In genomic region chr11:120954381-120954780, GRCh38 we compare ENCODE assay signal across 20 cellular contexts.
DNase-seq lines count a peak whose midpoint lies in the region; ATAC-seq and TF ChIP-seq lines count a peak whose summit lies in the region.
"Had no signal": no experiment of that assay in that cellular context is flagged by ENCODE, and none has a peak within 500 bp of the region (broad histone marks: within the 10 kb centered on the region; RNA-seq: fewer than 3 reads in every experiment).

No MANE protein-coding gene starts in this region.

- no peak overlapping the region for H2BK15ac ChIP-seq in neuronal stem cell (ENCODE audit: low read length)

- DNase-seq in left cardiac atrium (no peak), Right ventricle myocardium superior (no peak), natural killer cell (peak; percentile 29), immature natural killer cell (peak; percentile 40 to 58 (median 51)), neuronal stem cell (ENCODE audit: low spot score) (no peak), NCI-H774 (lab: John Stamatoyannopoulos, UW) (no peak)
- DNase-seq in natural killer cell treated with Interleukin-12 subunit alpha and Interleukin-12 subunit beta and Interleukin-15 and Interleukin-18, amount 100 ng/mL, for 72 hours (ENCODE audit: low spot score) = no peak
- DNase-seq in stimulated activated CD4-positive, alpha-beta T cell treated with anti-CD3 and anti-CD28 coated beads, Interleukin-12 subunit alpha, Interleukin-12 subunit beta, amount 100 ng/mL, for 4 hours = no peak
- DNase-seq: AML-193; Caco-2; Calu3; CD4-positive, alpha-beta T cell; CD8-positive, alpha-beta T cell; DMS79 treated with DMSO at 0.1 percent for 48 hours; GF-D8 had no signal

- no peaks in the 10 kb centered on the region for H3K79me1 ChIP-seq in neuronal stem cell (ENCODE audit: low read depth, low read length)

- no peak overlapping the region for H3K18ac ChIP-seq in neuronal stem cell (ENCODE audit: low read length)

- peak overlapping the region; percentile 9 for H2AK5ac ChIP-seq in neuronal stem cell (ENCODE audit: low read depth, low read length)

- no peaks in the 10 kb centered on the region for H3K9me3 Mint-ChIP-seq in natural killer cell
- no peaks in the 10 kb centered on the region for H3K9me3 Mint-ChIP-seq in natural killer cell treated with Interleukin-12 subunit alpha and Interleukin-12 subunit beta and Interleukin-15 and Interleukin-18, amount 100 ng/mL, for 72 hours
- H3K9me3 Mint-ChIP-seq in immature natural killer cell = no peaks in the 10 kb centered on the region
- H3K9me3 Mint-ChIP-seq: CD4-positive, alpha-beta T cell; CD8-positive, alpha-beta T cell had no signal

- H3K4me2 ChIP-seq in neuronal stem cell (ENCODE audit: insufficient read depth, low read length, poor library complexity, severe bottlenecking) = no peak overlapping the region
- H3K4me2 ChIP-seq: A549; BLaER1 treated with 17β-estradiol and CSF1 and Interleukin-3, amounts not matched to agents 10 nM and 100 nM had no signal

- H4K8ac ChIP-seq in neuronal stem cell (ENCODE audit: low read depth, low read length) = no peak overlapping the region

- H3K4me3 ChIP-seq in neuronal stem cell (ENCODE audit: low read length in 2 of 2) = no peak overlapping the region
- H3K4me3 ChIP-seq: A549; BLaER1 treated with 17β-estradiol and CSF1 and Interleukin-3, amounts not matched to agents 10 nM and 100 nM had no signal

- no peak overlapping the region for H2BK12ac ChIP-seq in neuronal stem cell (ENCODE audit: low read length)

- H3K27me3 Mint-ChIP-seq in natural killer cell (ENCODE audit: low read depth in 2 of 2) (no peaks in the 10 kb centered on the region), immature natural killer cell (ENCODE audit: low read depth in 3 of 3) (peaks cover 1 to 6% (median 3%) of the 10 kb centered on the region in 3 donors)
- peaks cover 2 to 13% of the 10 kb centered on the region in 2 donors for H3K27me3 Mint-ChIP-seq in natural killer cell treated with Interleukin-12 subunit alpha and Interleukin-12 subunit beta and Interleukin-15 and Interleukin-18, amount 100 ng/mL, for 72 hours

- ATAC-seq in left cardiac atrium = peak; percentile 21 to 47
- ATAC-seq in Right ventricle myocardium superior (ENCODE audit: poor library complexity) = no peak
- peak; percentile 42 to 62 (median 49) for ATAC-seq in natural killer cell
- no peak for ATAC-seq in natural killer cell treated with Interleukin-12 subunit alpha and Interleukin-12 subunit beta and Interleukin-15 and Interleukin-18, amount 100 ng/mL, for 72 hours
- ATAC-seq: A549; CD8-positive, alpha-beta T cell had no signal

- H3K4me1 Mint-ChIP-seq in natural killer cell (peaks cover 30 to 64% of the 10 kb centered on the region in 2 donors), immature natural killer cell (peaks cover 55 to 66% of the 10 kb centered on the region in 2 donors)
- H3K4me1 Mint-ChIP-seq in natural killer cell treated with Interleukin-12 subunit alpha and Interleukin-12 subunit beta and Interleukin-15 and Interleukin-18, amount 100 ng/mL, for 72 hours (ENCODE audit: low read depth in 2 of 2) = peaks cover 24 to 30% of the 10 kb centered on the region in 2 donors

- H3K14ac ChIP-seq in neuronal stem cell (ENCODE audit: low read length) = no peak overlapping the region

- H3K4me3 Mint-ChIP-seq in natural killer cell (peak overlapping the region; percentile 35), immature natural killer cell (peak overlapping the region in 3 of 5 donors; percentile 2 to 51 (median 29))
- H3K4me3 Mint-ChIP-seq in natural killer cell treated with Interleukin-12 subunit alpha and Interleukin-12 subunit beta and Interleukin-15 and Interleukin-18, amount 100 ng/mL, for 72 hours = no peak overlapping the region
- H3K4me3 Mint-ChIP-seq: B cell; CD4-positive, alpha-beta T cell; CD8-positive, alpha-beta T cell had no signal

- H3K36me3 ChIP-seq in neuronal stem cell (replicated peaks in 1 of 2; ENCODE audit: control insufficient read depth in 2 of 2, insufficient read depth in 2 of 2, low read length in 2 of 2) = no peaks in the 10 kb centered on the region
- H3K36me3 ChIP-seq: BLaER1 treated with 17β-estradiol and CSF1 and Interleukin-3, amounts not matched to agents 10 nM and 100 nM had no signal

- no peak overlapping the region for H3K4ac ChIP-seq in neuronal stem cell (ENCODE audit: low read length)

- no peak overlapping the region for H2BK120ac ChIP-seq in neuronal stem cell (ENCODE audit: low read depth, low read length)

- H3K27ac ChIP-seq in neuronal stem cell (replicated peaks; ENCODE audit: low read length) = no peak overlapping the region
- H3K27ac ChIP-seq: 22Rv1; A549; BLaER1 treated with 17β-estradiol and CSF1 and Interleukin-3, amounts not matched to agents 10 nM and 100 nM; C4-2B had no signal

- no peak overlapping the region for H2BK5ac ChIP-seq in neuronal stem cell (ENCODE audit: low read length)

- intact Hi-C loops in left cardiac atrium (cut with DNase I) (loop anchor here (5.0 to 10.0 kb wide), 3 partner anchors 160 to 442 kb away; partner anchors contain the start of gene GRIK4 (in 1 of the 2)), Right ventricle myocardium superior (cut with DNase I) (loop anchor here (5.0 kb wide), 1 partner anchor 442 kb away; the partner anchor contains the start of gene GRIK4), natural killer cell (cut with micrococcal nuclease) (loop anchor here (10.0 kb wide), 1 partner anchor 270 kb away; no protein-coding TSS in a partner anchor)

- no peak overlapping the region for H2AFZ ChIP-seq in neuronal stem cell (ENCODE audit: low read length)

- WGBS in neuronal stem cell (ENCODE audit: extremely low coverage in 2 of 2, insufficient read length in 2 of 2, insufficient replicate concordance in 1 of 2), 2 donors = no CpG with 5 or more reads among the region's 7 CpGs

- peak overlapping the region in 1 of 2 donors; percentile 89 for H3K27ac Mint-ChIP-seq in natural killer cell
- no peak overlapping the region for H3K27ac Mint-ChIP-seq in natural killer cell treated with Interleukin-12 subunit alpha and Interleukin-12 subunit beta and Interleukin-15 and Interleukin-18, amount 100 ng/mL, for 72 hours
- H3K27ac Mint-ChIP-seq in immature natural killer cell = peak overlapping the region; percentile 32 to 100 (median 88)
- H3K27ac Mint-ChIP-seq: B cell; CD4-positive, alpha-beta T cell; CD8-positive, alpha-beta T cell had no signal

- peaks cover 4 to 7% of the 10 kb centered on the region in 2 donors for H3K4me1 ChIP-seq in neuronal stem cell (ENCODE audit: control insufficient read depth in 2 of 2, insufficient read depth in 1 of 2, low read depth in 1 of 2, low read length in 2 of 2)
- H3K4me1 ChIP-seq: A549 had no signal

- no peak overlapping the region for H3K23ac ChIP-seq in neuronal stem cell (ENCODE audit: low read depth, low read length, poor library complexity)

- H3K27me3 ChIP-seq in neuronal stem cell (ENCODE audit: control insufficient read depth in 3 of 3, insufficient read depth in 3 of 3, low read depth in 1 of 3, low read length in 3 of 3) = no peaks in the 10 kb centered on the region
- H3K27me3 ChIP-seq: BLaER1 treated with 17β-estradiol and CSF1 and Interleukin-3, amounts not matched to agents 10 nM and 100 nM had no signal

- no peaks in the 10 kb centered on the region for H3K9me3 ChIP-seq in neuronal stem cell (replicated peaks in 1 of 2; ENCODE audit: control insufficient read depth in 2 of 2, insufficient read depth in 1 of 2, low read depth in 1 of 2, low read length in 2 of 2)
- H3K9me3 ChIP-seq: A549; BLaER1 treated with 17β-estradiol and CSF1 and Interleukin-3, amounts not matched to agents 10 nM and 100 nM; Caco-2 had no signal

- H3K36me3 Mint-ChIP-seq in natural killer cell (no peaks in the 10 kb centered on the region), immature natural killer cell (peaks cover 0 to 5% (median 2%) of the 10 kb centered on the region in 3 donors)
- H3K36me3 Mint-ChIP-seq in natural killer cell treated with Interleukin-12 subunit alpha and Interleukin-12 subunit beta and Interleukin-15 and Interleukin-18, amount 100 ng/mL, for 72 hours = no peaks in the 10 kb centered on the region
- H3K36me3 Mint-ChIP-seq: CD8-positive, alpha-beta T cell had no signal

- H3K9ac ChIP-seq in neuronal stem cell (ENCODE audit: low read depth, low read length, poor library complexity) = no peak overlapping the region
- H3K9ac ChIP-seq: BLaER1 treated with 17β-estradiol and CSF1 and Interleukin-3, amounts not matched to agents 10 nM and 100 nM had no signal

- H4K91ac ChIP-seq in neuronal stem cell (ENCODE audit: low read depth, low read length, poor library complexity) = no peak overlapping the region

- no peak for TF ChIP-seq CTCF in natural killer cell (IDR thresholded peaks at IDR 0.05)

Comparison
In these comparisons a context has a peak if more than half of its experiments do, and no peak if none do; other contexts are left out.
1. ATAC-seq: peak in left cardiac atrium (2 of 2) and natural killer cell (3 of 3); none in Right ventricle myocardium superior (single experiment) and natural killer cell treated with Interleukin-12 subunit alpha and Interleukin-12 subunit beta and Interleukin-15 and Interleukin-18, amount 100 ng/mL, for 72 hours (0 of 2).
2. DNase-seq: peak in natural killer cell (single experiment) and immature natural killer cell (3 of 3); none in left cardiac atrium (single experiment), Right ventricle myocardium superior (single experiment), natural killer cell treated with Interleukin-12 subunit alpha and Interleukin-12 subunit beta and Interleukin-15 and Interleukin-18, amount 100 ng/mL, for 72 hours (single experiment), neuronal stem cell (single experiment), stimulated activated CD4-positive, alpha-beta T cell treated with anti-CD3 and anti-CD28 coated beads, Interleukin-12 subunit alpha, Interleukin-12 subunit beta, amount 100 ng/mL, for 4 hours (single experiment) and NCI-H774 (single experiment).
3. H3K27ac Mint-ChIP-seq: peak in immature natural killer cell (6 of 6); none in natural killer cell treated with Interleukin-12 subunit alpha and Interleukin-12 subunit beta and Interleukin-15 and Interleukin-18, amount 100 ng/mL, for 72 hours (0 of 2).